In genomic region chr6:154537942-154538341, GRCh38 we compare ENCODE assay signal across 14 cellular contexts.
"Had no signal": no experiment of that assay in that cellular context is flagged by ENCODE, and none has a peak within 500 bp of the region (broad histone marks: within the 10 kb centered on the region; RNA-seq: fewer than 3 reads in every experiment).

No MANE protein-coding gene starts in this region.

- H3K27ac ChIP-seq: breast epithelium, esophagus muscularis mucosa, foreskin keratinocyte, testis had no signal

- H3K4me1 Mint-ChIP-seq: stimulated activated naive CD8-positive, alpha-beta T cell treated with anti-CD3 and anti-CD28 coated beads, Interleukin-15, amount 100 ng/mL, for 72 hours had no signal

- H3K36me3 ChIP-seq: breast epithelium, esophagus muscularis mucosa had no signal

- ATAC-seq: activated naive CD4-positive, alpha-beta T cell treated with anti-CD3 and anti-CD28 coated beads, Interleukin-2, amount 50 U/mL, for 72 hours; foreskin keratinocyte; left ventricle myocardium superior; stimulated activated naive CD8-positive, alpha-beta T cell treated with anti-CD3 and anti-CD28 coated beads, Interleukin-15, amount 100 ng/mL, for 72 hours had no signal

- H3K27me3 Mint-ChIP-seq: stimulated activated naive CD8-positive, alpha-beta T cell treated with anti-CD3 and anti-CD28 coated beads, Interleukin-15, amount 100 ng/mL, for 72 hours had no signal

- H3K36me3 Mint-ChIP-seq: activated naive CD4-positive, alpha-beta T cell treated with anti-CD3 and anti-CD28 coated beads, Interleukin-2, amount 50 U/mL, for 72 hours had no signal

- H3K9me3 Mint-ChIP-seq: activated naive CD4-positive, alpha-beta T cell treated with anti-CD3 and anti-CD28 coated beads, Interleukin-2, amount 50 U/mL, for 72 hours; stimulated activated naive CD8-positive, alpha-beta T cell treated with anti-CD3 and anti-CD28 coated beads, Interleukin-15, amount 100 ng/mL, for 72 hours had no signal

- H3K4me1 ChIP-seq: breast epithelium, esophagus muscularis mucosa, foreskin keratinocyte, testis had no signal

- H3K4me3 ChIP-seq: breast epithelium, esophagus muscularis mucosa, testis had no signal

- H3K9me3 ChIP-seq: breast epithelium, esophagus muscularis mucosa, testis had no signal

- H3K27ac Mint-ChIP-seq: activated naive CD4-positive, alpha-beta T cell treated with anti-CD3 and anti-CD28 coated beads, Interleukin-2, amount 50 U/mL, for 72 hours; stimulated activated naive CD8-positive, alpha-beta T cell treated with anti-CD3 and anti-CD28 coated beads, Interleukin-15, amount 100 ng/mL, for 72 hours had no signal

- DNase-seq: activated effector memory CD4-positive, alpha-beta T cell treated with anti-CD3 and anti-CD28 coated beads, Interleukin-2, amount 50 U/mL, for 16 hours; activated T-cell treated with anti-CD3 and anti-CD28 coated beads, Interleukin-2, amount 50 U/mL, for 1 hour; foreskin keratinocyte; left ventricle myocardium superior; occipital lobe; stimulated activated CD4-positive, alpha-beta T cell treated with anti-CD3 and anti-CD28 coated beads, Interleukin-15, amount 100 ng/mL, for 24 hours; stimulated activated CD4-positive, alpha-beta T cell treated with anti-CD3 and anti-CD28 coated beads, Interleukin-4, amount 100 ng/mL, for 24 hours; stimulated activated naive CD8-positive, alpha-beta T cell treated with anti-CD3 and anti-CD28 coated beads, Interleukin-15, amount 100 ng/mL, for 72 hours; T-helper 2 cell; testis had no signal

- H3K4me3 Mint-ChIP-seq: stimulated activated naive CD8-positive, alpha-beta T cell treated with anti-CD3 and anti-CD28 coated beads, Interleukin-15, amount 100 ng/mL, for 72 hours had no signal

- H3K27me3 ChIP-seq: breast epithelium, dorsolateral prefrontal cortex, esophagus muscularis mucosa, testis had no signal
